Comparison of ENCODE assay signal across 15 cellular contexts in the genomic region with DNA sequence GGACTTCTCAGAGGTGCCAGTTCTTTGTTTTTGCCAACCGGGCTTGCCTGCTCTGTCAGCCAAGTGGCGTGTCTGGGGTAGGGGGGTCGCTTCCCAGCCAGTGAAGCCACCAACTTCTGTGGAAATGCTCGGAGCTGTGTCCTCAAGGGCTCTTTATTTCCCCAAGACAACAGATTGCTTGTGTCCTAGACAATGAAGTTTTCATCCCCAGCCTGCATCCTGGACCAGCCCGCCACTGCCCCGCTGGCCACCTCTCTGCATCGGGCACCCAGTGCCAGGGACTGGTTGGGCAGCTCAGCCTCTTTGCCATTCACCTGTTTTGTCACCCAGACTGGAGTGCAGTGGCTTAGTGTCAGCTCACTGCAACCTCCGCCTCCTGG. TPM values are rescaled to one million over a fixed set of nuclear protein-coding genes. Genes with fewer than 3 reads are reported as not detected.
DNase-seq lines count a peak whose midpoint lies in the region; ATAC-seq and TF ChIP-seq lines count a peak whose summit lies in the region.
"Had no signal": no experiment of that assay in that cellular context is flagged by ENCODE, and none has a peak within 500 bp of the region (broad histone marks: within the 10 kb centered on the region; RNA-seq: fewer than 3 reads in every experiment).

No MANE protein-coding gene starts in this region.

- no CpG with 5 or more reads among the region's 8 CpGs for WGBS in right lobe of liver (ENCODE audit: insufficient coverage, low coverage, low lambda C conversion rate, missing lambda C conversion rate)

- intact Hi-C loops in CD8-positive, alpha-beta T cell (cut with DNase I, micrococcal nuclease): no loop called here
- intact Hi-C loops in ascending aorta (cut with DNase I): no loop called here
- intact Hi-C loops in right lobe of liver (cut with DNase I): no loop called here

- TF ChIP-seq POLR2A in right lobe of liver (IDR thresholded peaks at IDR 0.05): no peak

- peaks cover 33% of the 10 kb centered on the region for H3K4me1 ChIP-seq in CD8-positive, alpha-beta T cell (ENCODE audit: insufficient read depth, low read length)
- peaks cover 18 to 52% of the 10 kb centered on the region in 2 donors for H3K4me1 ChIP-seq in ascending aorta
- peaks cover 0 to 58% (median 28%) of the 10 kb centered on the region in 4 donors for H3K4me1 ChIP-seq in right lobe of liver
- H3K4me1 ChIP-seq in skeletal muscle tissue (ENCODE audit: control insufficient read depth in 3 of 3, insufficient read depth in 3 of 3, low read length in 3 of 3): peaks cover 58 to 79% (median 72%) of the 10 kb centered on the region in 3 donors

- H3K27ac Mint-ChIP-seq in CD8-positive, alpha-beta T cell: peak overlapping the region; percentile 72
- no peak overlapping the region for H3K27ac Mint-ChIP-seq in activated naive CD8-positive, alpha-beta T cell treated with anti-CD3 and anti-CD28 coated beads for 36 hours
- H3K27ac Mint-ChIP-seq: activated naive CD8-positive, alpha-beta T cell treated with anti-CD3 and anti-CD28 coated beads, Interleukin-2, amount 50 U/mL, for 24 hours had no signal

- H3K9ac ChIP-seq in skeletal muscle tissue (ENCODE audit: low read depth in 1 of 3, low read length in 3 of 3): peak overlapping the region in 2 of 3 donors; percentile 28 to 76

- no peak overlapping the region for H3K4me3 ChIP-seq in CD8-positive, alpha-beta T cell (ENCODE audit: low read depth, low read length)
- H3K4me3 ChIP-seq in ascending aorta (no peak overlapping the region), right lobe of liver (no peak overlapping the region), skeletal muscle tissue (ENCODE audit: low read length in 3 of 3) (no peak overlapping the region)
- H3K4me3 ChIP-seq: hepatocyte had no signal

- no peak overlapping the region for H3K27ac ChIP-seq in CD8-positive, alpha-beta T cell (ENCODE audit: low read depth, low read length)
- H3K27ac ChIP-seq in ascending aorta (peak overlapping the region; percentile 54 to 100), right lobe of liver (peak overlapping the region; percentile 35 to 83 (median 69)), skeletal muscle tissue (ENCODE audit: low read depth, low read length) (peak overlapping the region; percentile 100)
- H3K27ac ChIP-seq: hepatocyte had no signal

- no peak for ATAC-seq in CD8-positive, alpha-beta T cell
- no peak for ATAC-seq in right lobe of liver
- ATAC-seq: activated naive CD8-positive, alpha-beta T cell treated with anti-CD3 and anti-CD28 coated beads, Interleukin-2, amount 50 U/mL, for 24 hours had no signal

- peaks cover 16% of the 10 kb centered on the region for H3K36me3 Mint-ChIP-seq in CD8-positive, alpha-beta T cell
- H3K36me3 Mint-ChIP-seq in activated naive CD8-positive, alpha-beta T cell treated with anti-CD3 and anti-CD28 coated beads for 36 hours: peaks cover 4% of the 10 kb centered on the region

- no peaks in the 10 kb centered on the region for H3K36me3 ChIP-seq in CD8-positive, alpha-beta T cell (ENCODE audit: insufficient read depth, low read length)
- H3K36me3 ChIP-seq in ascending aorta (no peaks in the 10 kb centered on the region), right lobe of liver (no peaks in the 10 kb centered on the region), skeletal muscle tissue (ENCODE audit: control insufficient read depth in 3 of 3, insufficient read depth in 3 of 3, low read length in 3 of 3) (peaks cover 0 to 4% (median 3%) of the 10 kb centered on the region in 3 donors)

- DNase-seq in CD8-positive, alpha-beta T cell: no peak
- DNase-seq in ascending aorta (ENCODE audit: low spot score in 2 of 2): no peak
- no peak for DNase-seq in right lobe of liver
- no peak for DNase-seq in activated naive CD8-positive, alpha-beta T cell treated with anti-CD3 and anti-CD28 coated beads for 36 hours
- DNase-seq in Kasumi-1 (lab: John Stamatoyannopoulos, UW): no peak
- DNase-seq in GM03348 (ENCODE audit: low spot score): no peak
- no peak for DNase-seq in NAMALWA (ENCODE audit: low spot score)
- DNase-seq: activated naive CD8-positive, alpha-beta T cell treated with anti-CD3 and anti-CD28 coated beads, Interleukin-2, amount 50 U/mL, for 24 hours; effector CD8-positive, alpha-beta T cell; H9; NCI-H1694 treated with DMSO at 0.1 percent for 48 hours; small intestine had no signal

- H3K4me1 Mint-ChIP-seq in CD8-positive, alpha-beta T cell (ENCODE audit: low read depth): peaks cover 48% of the 10 kb centered on the region
- peaks cover 34% of the 10 kb centered on the region for H3K4me1 Mint-ChIP-seq in activated naive CD8-positive, alpha-beta T cell treated with anti-CD3 and anti-CD28 coated beads for 36 hours

- POLR2A ChIA-PET in CD8-positive, alpha-beta T cell (lab: Charles Lee): no interaction called here

- no peak overlapping the region for H3K4me3 Mint-ChIP-seq in CD8-positive, alpha-beta T cell
- no peak overlapping the region for H3K4me3 Mint-ChIP-seq in activated naive CD8-positive, alpha-beta T cell treated with anti-CD3 and anti-CD28 coated beads for 36 hours
- H3K4me3 Mint-ChIP-seq: activated naive CD8-positive, alpha-beta T cell treated with anti-CD3 and anti-CD28 coated beads, Interleukin-2, amount 50 U/mL, for 24 hours; H9 had no signal

- H3K27me3 Mint-ChIP-seq in CD8-positive, alpha-beta T cell (ENCODE audit: low read depth): no peaks in the 10 kb centered on the region
- no peaks in the 10 kb centered on the region for H3K27me3 Mint-ChIP-seq in activated naive CD8-positive, alpha-beta T cell treated with anti-CD3 and anti-CD28 coated beads for 36 hours
- H3K27me3 Mint-ChIP-seq: activated naive CD8-positive, alpha-beta T cell treated with anti-CD3 and anti-CD28 coated beads, Interleukin-2, amount 50 U/mL, for 24 hours had no signal

- no peaks in the 10 kb centered on the region for H3K27me3 ChIP-seq in CD8-positive, alpha-beta T cell (ENCODE audit: insufficient read depth, low read length)
- H3K27me3 ChIP-seq in ascending aorta (no peaks in the 10 kb centered on the region), right lobe of liver (no peaks in the 10 kb centered on the region), skeletal muscle tissue (ENCODE audit: control insufficient read depth in 3 of 3, insufficient read depth in 3 of 3, low read length in 3 of 3) (no peaks in the 10 kb centered on the region)
- H3K27me3 ChIP-seq: hepatocyte had no signal

- TF ChIP-seq CTCF in CD8-positive, alpha-beta T cell (IDR thresholded peaks at IDR 0.05): no peak
- TF ChIP-seq CTCF in ascending aorta (IDR thresholded peaks at IDR 0.05) (no peak), right lobe of liver (IDR thresholded peaks at IDR 0.05) (no peak)

- H3K9me3 ChIP-seq in CD8-positive, alpha-beta T cell (ENCODE audit: low read length): no peaks in the 10 kb centered on the region
- H3K9me3 ChIP-seq in ascending aorta: no peaks in the 10 kb centered on the region
- H3K9me3 ChIP-seq in right lobe of liver: no peaks in the 10 kb centered on the region
- no peaks in the 10 kb centered on the region for H3K9me3 ChIP-seq in skeletal muscle tissue (ENCODE audit: control insufficient read depth in 3 of 3, low read length in 3 of 3)

- H3K9me3 Mint-ChIP-seq in CD8-positive, alpha-beta T cell: no peaks in the 10 kb centered on the region
- H3K9me3 Mint-ChIP-seq in activated naive CD8-positive, alpha-beta T cell treated with anti-CD3 and anti-CD28 coated beads for 36 hours: no peaks in the 10 kb centered on the region
- H3K9me3 Mint-ChIP-seq: activated naive CD8-positive, alpha-beta T cell treated with anti-CD3 and anti-CD28 coated beads, Interleukin-2, amount 50 U/mL, for 24 hours; H9 had no signal

- CTCF ChIA-PET in CD8-positive, alpha-beta T cell (lab: Charles Lee): interaction anchor here (2.2 to 5.6 kb wide), 2 partner anchors 41 to 186 kb away, joined by 7 to 34 read pairs; no protein-coding TSS in a partner anchor

RNA-seq across cellular contexts. Expression of a gene that starts 3.7 kb away (rescaled TPM):
- total RNA-seq in CD8-positive, alpha-beta T cell: 10 to 100 TPM; 60.2 to 61.4 TPM
- total RNA-seq in ascending aorta: 70.8 TPM
- total RNA-seq in right lobe of liver: 10 to 100 TPM; 27.2 to 58.0 (median 54.2) TPM
- total RNA-seq in skeletal muscle tissue: 64.2 TPM
- 10 to 100 TPM; 60.9 to 65.5 TPM for total RNA-seq in activated naive CD8-positive, alpha-beta T cell treated with anti-CD3 and anti-CD28 coated beads for 36 hours

RNA-seq across cellular contexts. Expression of a gene that starts 19.2 kb away (rescaled TPM):
- total RNA-seq in CD8-positive, alpha-beta T cell: 10 to 100 TPM; 14.5 to 17.5 TPM
- total RNA-seq in ascending aorta: 151 TPM
- total RNA-seq in right lobe of liver: 100 to 1,000 TPM in 2 of 6 experiments, 10 to 100 TPM in 4; 22.5 to 146 (median 32.3) TPM
- total RNA-seq in skeletal muscle tissue: 38.1 TPM
- total RNA-seq in activated naive CD8-positive, alpha-beta T cell treated with anti-CD3 and anti-CD28 coated beads for 36 hours: 1 to 10 TPM; 6.1 to 6.6 TPM

RNA-seq across cellular contexts. Expression of a gene that starts 29.9 kb away (rescaled TPM):
- not detected for total RNA-seq in CD8-positive, alpha-beta T cell
- total RNA-seq in ascending aorta (161 TPM), right lobe of liver (100 to 1,000 TPM in 3 of 6 experiments, 10 to 100 TPM in 2, 1 to 10 TPM in 1; 2.3 to 204 (median 125) TPM), skeletal muscle tissue (1.0 TPM)
- 1 to 10 TPM; 1.9 to 2.1 TPM for total RNA-seq in activated naive CD8-positive, alpha-beta T cell treated with anti-CD3 and anti-CD28 coated beads for 36 hours

RNA-seq across cellular contexts. Expression of a gene that starts 50.8 kb away (rescaled TPM):
- 1 to 10 TPM in 1 of 2 experiments, under 1 TPM in 1; 0.78 to 1.4 TPM for total RNA-seq in CD8-positive, alpha-beta T cell
- 47.4 TPM for total RNA-seq in ascending aorta
- 1 to 10 TPM; 2.9 to 6.0 (median 4.2) TPM for total RNA-seq in right lobe of liver
- 10.4 TPM for total RNA-seq in skeletal muscle tissue
- under 1 TPM; 0.47 to 0.64 TPM for total RNA-seq in activated naive CD8-positive, alpha-beta T cell treated with anti-CD3 and anti-CD28 coated beads for 36 hours
- total RNA-seq: IMR-90 had no signal

RNA-seq across cellular contexts. Expression of a gene that starts 50.9 kb away (rescaled TPM):
- 100 to 1,000 TPM; 268 to 278 TPM for total RNA-seq in CD8-positive, alpha-beta T cell
- total RNA-seq in ascending aorta (198 TPM), right lobe of liver (10 to 100 TPM; 31.8 to 82.5 (median 58.6) TPM), skeletal muscle tissue (59.0 TPM)
- 100 to 1,000 TPM; 348 to 358 TPM for total RNA-seq in activated naive CD8-positive, alpha-beta T cell treated with anti-CD3 and anti-CD28 coated beads for 36 hours
